ENCODE assay signal across 14 cellular contexts in genomic region chr3:135109681-135110080, GRCh38.
DNase-seq lines count a peak whose midpoint lies in the region; TF ChIP-seq lines count a peak whose summit lies in the region.
"Had no signal": no experiment of that assay in that cellular context is flagged by ENCODE, and none has a peak within 500 bp of the region (broad histone marks: within the 10 kb centered on the region; RNA-seq: fewer than 3 reads in every experiment).

No MANE protein-coding gene starts in this region.

- H3K4me1 Mint-ChIP-seq in chondrocyte (ENCODE audit: low read depth), result no peaks in the 10 kb centered on the region
- H3K4me1 Mint-ChIP-seq: B cell, IgD-negative memory B cell had no signal

- no peak for TF ChIP-seq CTCF in chondrocyte (IDR thresholded peaks at IDR 0.05)

- H3K27ac Mint-ChIP-seq in chondrocyte (ENCODE audit: unreplicated experiment), result no peak overlapping the region
- H3K27ac Mint-ChIP-seq: B cell; CD4-positive, alpha-beta T cell; HFFc6 had no signal

- no peaks in the 10 kb centered on the region for H3K9me3 Mint-ChIP-seq in chondrocyte (ENCODE audit: low read depth)
- H3K9me3 Mint-ChIP-seq: CD4-positive, alpha-beta T cell had no signal

- H3K27me3 Mint-ChIP-seq in chondrocyte (ENCODE audit: low read depth), result no peaks in the 10 kb centered on the region
- H3K27me3 Mint-ChIP-seq: CD4-positive, alpha-beta T cell; IgD-negative memory B cell had no signal

- H3K4me3 Mint-ChIP-seq in chondrocyte (ENCODE audit: unreplicated experiment), result no peak overlapping the region
- H3K4me3 Mint-ChIP-seq: B cell; CD4-positive, alpha-beta T cell; HFFc6; IgD-negative memory B cell had no signal

- in situ Hi-C loops in G401 (cut with HindIII; ENCODE audit: low sequenced_read_pairs), result no loop called here

- H3K36me3 Mint-ChIP-seq in chondrocyte (ENCODE audit: low read depth), result no peaks in the 10 kb centered on the region

- DNase-seq in NCI-H1417 (lab: John Stamatoyannopoulos, UW), result peak in 2 of 3 experiments; percentile 42 to 77
- no peak for DNase-seq in NCI-H1417 treated with DMSO at 0.1 percent for 48 hours (lab: John Stamatoyannopoulos, UW)
- DNase-seq in G401 (ENCODE audit: low spot score), result peak; percentile 92
- DNase-seq in cerebellar cortex (ENCODE audit: low spot score), result peak; percentile 90
- peak; percentile 6 for DNase-seq in medulla oblongata (ENCODE audit: extremely low spot score)
- DNase-seq in NCI-H1694 (lab: John Stamatoyannopoulos, UW), result no peak
- DNase-seq in chondrocyte (ENCODE audit: low spot score), result no peak
- DNase-seq: 8988T; CD4-positive, alpha-beta T cell; DND-41; HCEC 1CT; HFFc6 had no signal

Comparison
In these comparisons a context has a peak if more than half of its experiments do, and no peak if none do; other contexts are left out.
1. DNase-seq: peak in NCI-H1417 (2 of 3), G401 (single experiment), cerebellar cortex (single experiment) and medulla oblongata (single experiment); none in NCI-H1417 treated with DMSO at 0.1 percent for 48 hours (single experiment), NCI-H1694 (single experiment) and chondrocyte (single experiment).